In genomic region chr12:52167578-52167977, GRCh38 we compare ENCODE assay signal across 23 cellular contexts. TPM values are rescaled to one million over a fixed set of nuclear protein-coding genes. Genes with fewer than 3 reads are reported as not detected.
"Had no signal": no experiment of that assay in that cellular context is flagged by ENCODE, and none has a peak within 500 bp of the region (broad histone marks: within the 10 kb centered on the region; RNA-seq: fewer than 3 reads in every experiment).

No MANE protein-coding gene starts in this region.

- H3K27ac Mint-ChIP-seq: activated CD4-positive, alpha-beta T cell treated with anti-CD3 and anti-CD28 coated beads for 36 hours; activated naive CD4-positive, alpha-beta T cell treated with anti-CD3 and anti-CD28 coated beads, Interleukin-2, amount 10 ng/mL, durations not matched to agents 7 days and 5 days; activated T-helper 1 cell treated with anti-CD3 and anti-CD28 coated beads, Interleukin-12 subunit alpha, Interleukin-12 subunit beta, Interleukin-2, Interleukin-4 antibody, amounts not matched to agents 30 ng/mL and 10 ng/mL and 1 ng/mL, durations not matched to agents 14 hours and 24 hours and 36 hours; naive thymus-derived CD4-positive, alpha-beta T cell had no signal

- ATAC-seq: naive thymus-derived CD4-positive, alpha-beta T cell had no signal

- H3K27me3 ChIP-seq: brain microvascular endothelial cell, heart left ventricle, spleen, tibial nerve had no signal

- H3K4me3 ChIP-seq: heart left ventricle, spleen, tibial nerve had no signal

- DNase-seq: activated CD4-positive, alpha-beta T cell treated with anti-CD3 and anti-CD28 coated beads, Interleukin-2, amount 50 U/mL, for 48 hours; activated CD4-positive, CD25-positive, alpha-beta regulatory T cell; activated CD8-positive, alpha-beta memory T cell treated with anti-CD3 and anti-CD28 coated beads for 24 hours; activated CD8-positive, alpha-beta memory T cell treated with anti-CD3 and anti-CD28 coated beads, Interleukin-2, amount 50 U/mL, for 4 hours; activated effector memory CD4-positive, alpha-beta T cell treated with anti-CD3 and anti-CD28 coated beads, Interleukin-2, amount 50 U/mL, for 16 hours; activated naive CD4-positive, alpha-beta T cell treated with anti-CD3 and anti-CD28 coated beads, Interleukin-2, amount 10 ng/mL, durations not matched to agents 7 days and 5 days; activated T-cell treated with anti-CD3 and anti-CD28 coated beads, Interleukin-2, amount 50 U/mL, for 1 hour; amniotic stem cell; caudate nucleus; midbrain; naive thymus-derived CD4-positive, alpha-beta T cell; nucleus accumbens; spleen; stimulated activated CD4-positive, alpha-beta T cell treated with anti-CD3 and anti-CD28 coated beads, Interleukin-2, amount 100 ng/mL, for 48 hours; stimulated activated naive CD4-positive, alpha-beta T cell treated with Interleukin-2 at 50 U/mL for 16 hours; T-helper 1 cell had no signal

- H3K4me3 Mint-ChIP-seq: activated CD4-positive, alpha-beta T cell treated with anti-CD3 and anti-CD28 coated beads for 36 hours; activated naive CD4-positive, alpha-beta T cell treated with anti-CD3 and anti-CD28 coated beads, Interleukin-2, amount 10 ng/mL, durations not matched to agents 7 days and 5 days; activated T-helper 1 cell treated with anti-CD3 and anti-CD28 coated beads, Interleukin-12 subunit alpha, Interleukin-12 subunit beta, Interleukin-2, Interleukin-4 antibody, amounts not matched to agents 30 ng/mL and 10 ng/mL and 1 ng/mL, durations not matched to agents 14 hours and 24 hours and 36 hours; naive thymus-derived CD4-positive, alpha-beta T cell; neural crest cell had no signal

- H3K4me1 Mint-ChIP-seq: activated CD4-positive, alpha-beta T cell treated with anti-CD3 and anti-CD28 coated beads for 36 hours had no signal

- H3K36me3 ChIP-seq: brain microvascular endothelial cell, heart left ventricle, spleen, tibial nerve had no signal

- H3K9me3 Mint-ChIP-seq: activated naive CD4-positive, alpha-beta T cell treated with anti-CD3 and anti-CD28 coated beads, Interleukin-2, amount 10 ng/mL, durations not matched to agents 7 days and 5 days; activated T-helper 1 cell treated with anti-CD3 and anti-CD28 coated beads, Interleukin-12 subunit alpha, Interleukin-12 subunit beta, Interleukin-2, Interleukin-4 antibody, amounts not matched to agents 30 ng/mL and 10 ng/mL and 1 ng/mL, durations not matched to agents 14 hours and 24 hours and 36 hours; naive thymus-derived CD4-positive, alpha-beta T cell; neural crest cell had no signal

- H3K27me3 Mint-ChIP-seq: activated CD4-positive, alpha-beta T cell treated with anti-CD3 and anti-CD28 coated beads for 36 hours; naive thymus-derived CD4-positive, alpha-beta T cell had no signal

- H3K27ac ChIP-seq: brain microvascular endothelial cell, heart left ventricle, parathyroid adenoma, spleen, tibial nerve had no signal

- H3K36me3 Mint-ChIP-seq: activated naive CD4-positive, alpha-beta T cell treated with anti-CD3 and anti-CD28 coated beads, Interleukin-2, amount 10 ng/mL, durations not matched to agents 7 days and 5 days; naive thymus-derived CD4-positive, alpha-beta T cell had no signal

- H3K9me3 ChIP-seq: heart left ventricle, spleen, tibial nerve had no signal

RNA-seq across cellular contexts. Expression of gene KRT80, which starts 24.2 kb away (rescaled TPM):
- total RNA-seq: activated CD4-positive, alpha-beta T cell treated with anti-CD3 and anti-CD28 coated beads for 36 hours; activated T-helper 1 cell treated with anti-CD3 and anti-CD28 coated beads, Interleukin-12 subunit alpha, Interleukin-12 subunit beta, Interleukin-2, Interleukin-4 antibody, amounts not matched to agents 30 ng/mL and 10 ng/mL and 1 ng/mL, durations not matched to agents 14 hours and 24 hours and 36 hours; neural crest cell; tibial nerve had no signal
- polyA plus RNA-seq: naive thymus-derived CD4-positive, alpha-beta T cell had no signal
